21 cellular contexts compared by ENCODE assay signal in the genomic region with DNA sequence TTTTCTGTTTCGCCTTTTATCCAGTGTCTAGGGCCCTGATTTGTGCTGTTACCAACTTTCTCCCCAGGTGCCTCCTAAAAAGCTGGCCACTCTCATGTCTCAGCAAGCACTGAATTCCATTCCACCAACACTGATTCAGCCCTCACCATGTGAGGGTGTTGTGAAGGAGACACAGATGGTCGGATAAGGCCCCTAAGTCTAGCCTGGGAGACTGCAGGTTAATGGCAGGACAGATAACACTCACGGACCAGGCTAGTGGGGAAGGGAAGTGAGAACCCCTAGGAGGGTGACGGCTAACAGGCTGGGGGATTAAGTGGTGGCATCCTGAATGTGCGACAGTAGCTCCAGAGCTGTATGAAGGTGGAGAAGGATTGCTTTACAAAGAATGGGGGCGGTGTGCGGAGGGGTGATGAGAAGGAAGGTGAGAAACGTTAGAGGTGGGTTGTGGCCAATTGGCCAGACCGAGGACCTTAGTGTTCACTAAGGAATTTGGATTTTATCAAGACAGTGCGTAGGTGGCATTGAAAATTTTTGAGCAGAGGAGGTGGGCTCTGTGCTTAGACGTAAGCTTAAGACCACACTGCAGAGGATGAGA. TPM values are rescaled to one million over a fixed set of nuclear protein-coding genes. Genes with fewer than 3 reads are reported as not detected.
DNase-seq lines count a peak whose midpoint lies in the region; ATAC-seq, FAIRE-seq and TF ChIP-seq lines count a peak whose summit lies in the region.
"Had no signal": no experiment of that assay in that cellular context is flagged by ENCODE, and none has a peak within 500 bp of the region (broad histone marks: within the 10 kb centered on the region; RNA-seq: fewer than 3 reads in every experiment).

No MANE protein-coding gene starts in this region.

- H3K27ac ChIP-seq in WERI-Rb-1 = peak overlapping the region; percentile 97
- no peak overlapping the region for H3K27ac ChIP-seq in trophoblast cell (ENCODE audit: low read depth, low read length)
- no peak overlapping the region for H3K27ac ChIP-seq in small intestine (ENCODE audit: low read depth in 1 of 2, low read length in 1 of 2)
- H3K27ac ChIP-seq: KMS-11, left ventricle myocardium inferior, parathyroid adenoma, suprapubic skin had no signal

- no peak overlapping the region for H3K18ac ChIP-seq in trophoblast cell (ENCODE audit: low read length)

- FAIRE-seq in GM12891 (lab: Jason Lieb, UNC) (no peak), small intestine (lab: Jason Lieb, UNC) (no peak)
- FAIRE-seq: endothelial cell of umbilical vein had no signal

- no peak overlapping the region for H3K14ac ChIP-seq in trophoblast cell (ENCODE audit: low read length)

- no peak overlapping the region for H3K23ac ChIP-seq in trophoblast cell (ENCODE audit: low read length)

- H3K4ac ChIP-seq in trophoblast cell (ENCODE audit: low read depth, low read length) = no peak overlapping the region

- no peak for TF ChIP-seq POLR2A in GM12891 (IDR thresholded peaks at IDR 0.05; ENCODE audit: low read depth, low read length)

- H3K79me2 ChIP-seq in trophoblast cell (ENCODE audit: control insufficient read depth, insufficient read depth, low read length, poor library complexity) = peaks cover 13% of the 10 kb centered on the region
- H3K79me2 ChIP-seq: parathyroid adenoma had no signal

- DNase-seq in GM12891 (ENCODE audit: insufficient read length, low spot score) (no peak), WERI-Rb-1 (peak; percentile 86), epithelial cell of esophagus (ENCODE audit: low read depth) (peak; percentile 78), trophoblast cell (peak; percentile 73 to 81), NCI-H526 (lab: John Stamatoyannopoulos, UW) (no peak), NCI-H1694 (lab: John Stamatoyannopoulos, UW) (no peak), small intestine (no peak)
- DNase-seq: activated CD4-positive, alpha-beta T cell treated with anti-CD3 and anti-CD28 coated beads, Interleukin-2, amount 10 ng/mL, durations not matched to agents 24 days and 14 days; activated CD8-positive, alpha-beta memory T cell treated with anti-CD3 and anti-CD28 coated beads, Interleukin-2, amount 50 U/mL, for 48 hours; AML-193; anterior cingulate cortex; cortex of kidney; left ventricle myocardium inferior; NCI-H1417 treated with DMSO at 0.1 percent for 48 hours; NCI-H774; stimulated activated CD4-positive, alpha-beta T cell treated with anti-CD3 and anti-CD28 coated beads, Interleukin-4, amount 100 ng/mL, for 24 hours had no signal

- no peak for ATAC-seq in GM19463 (IDR thresholded peaks at IDR 0.05; ENCODE audit: unreplicated experiment)

- H4K91ac ChIP-seq in trophoblast cell (ENCODE audit: low read depth, low read length) = no peak overlapping the region

- H2BK12ac ChIP-seq in trophoblast cell (ENCODE audit: low read length) = no peak overlapping the region

- H3K79me1 ChIP-seq in trophoblast cell (ENCODE audit: low read length) = peaks cover 19% of the 10 kb centered on the region

- TF ChIP-seq CTCF in WERI-Rb-1 (IDR thresholded peaks at IDR 0.05; ENCODE audit: low read depth, low read length) (no peak), epithelial cell of esophagus (IDR thresholded peaks at IDR 0.05; ENCODE audit: insufficient read depth, low read depth, low read length, missing control alignments) (no peak)

- H3K4me3 ChIP-seq in WERI-Rb-1 (ENCODE audit: low read depth, low read length) (no peak overlapping the region; the same call in 1 of the 2 replicates), epithelial cell of esophagus (ENCODE audit: low read length) (no peak overlapping the region), trophoblast cell (ENCODE audit: low read depth, low read length) (no peak overlapping the region), small intestine (ENCODE audit: low read depth in 1 of 2, low read length in 2 of 2) (no peak overlapping the region)
- H3K4me3 ChIP-seq: left ventricle myocardium inferior, suprapubic skin had no signal

- H2BK5ac ChIP-seq in trophoblast cell (ENCODE audit: low read depth, low read length, poor library complexity) = no peak overlapping the region

- H3K4me2 ChIP-seq in trophoblast cell (ENCODE audit: low read length) = peak overlapping the region; percentile 33
- H3K4me2 ChIP-seq: KMS-11 had no signal

- H3K36me3 ChIP-seq in WERI-Rb-1 = no peaks in the 10 kb centered on the region
- H3K36me3 ChIP-seq in trophoblast cell (ENCODE audit: control insufficient read depth in 1 of 2, insufficient read depth in 2 of 2, low read length in 2 of 2) = no peaks in the 10 kb centered on the region
- no peaks in the 10 kb centered on the region for H3K36me3 ChIP-seq in small intestine (ENCODE audit: control insufficient read depth in 2 of 2, insufficient read depth in 2 of 2, low read length in 2 of 2)
- H3K36me3 ChIP-seq: left ventricle myocardium inferior, suprapubic skin had no signal

- H2AK5ac ChIP-seq in trophoblast cell (ENCODE audit: low read length) = no peak overlapping the region

- no peak overlapping the region for H4K12ac ChIP-seq in trophoblast cell (ENCODE audit: low read depth, low read length)

- H2BK120ac ChIP-seq in trophoblast cell (ENCODE audit: insufficient read depth, low read length, poor library complexity) = no peak overlapping the region

- no peak overlapping the region for H4K8ac ChIP-seq in trophoblast cell (ENCODE audit: low read depth, low read length)

- H3K4me1 ChIP-seq in trophoblast cell (ENCODE audit: control insufficient read depth in 1 of 2, insufficient read depth in 2 of 2, low read length in 2 of 2) = peaks cover 6 to 20% of the 10 kb centered on the region in 2 experiments
- H3K4me1 ChIP-seq in small intestine (ENCODE audit: control insufficient read depth in 2 of 2, insufficient read depth in 1 of 2, low read depth in 1 of 2, low read length in 1 of 2) = peaks cover 0 to 3% of the 10 kb centered on the region in 2 donors
- H3K4me1 ChIP-seq: parathyroid adenoma had no signal

- H3K9ac ChIP-seq in trophoblast cell (ENCODE audit: low read length) = no peak overlapping the region
- H3K9ac ChIP-seq: KMS-11, parathyroid adenoma had no signal

- no CpG with 5 or more reads among the region's 11 CpGs for WGBS in trophoblast cell (ENCODE audit: extremely low coverage, insufficient coverage, insufficient read length)
- WGBS in small intestine, 3 donors = 80 to 86% (median 85%) methylated on average over 11 of the region's 11 CpGs

- H3K27me3 ChIP-seq in WERI-Rb-1 (ENCODE audit: insufficient read depth, low read depth, severe bottlenecking) (no peaks in the 10 kb centered on the region), trophoblast cell (ENCODE audit: insufficient read depth, low read length) (no peaks in the 10 kb centered on the region), small intestine (ENCODE audit: control insufficient read depth in 2 of 2, insufficient read depth in 2 of 2, low read length in 2 of 2) (no peaks in the 10 kb centered on the region)
- H3K27me3 ChIP-seq: suprapubic skin had no signal

- no peak overlapping the region for H2AFZ ChIP-seq in trophoblast cell (ENCODE audit: insufficient read depth, low read length, poor library complexity)
- H2AFZ ChIP-seq: parathyroid adenoma had no signal

- no peaks in the 10 kb centered on the region for H3K9me3 ChIP-seq in WERI-Rb-1 (ENCODE audit: severe bottlenecking)
- H3K9me3 ChIP-seq in trophoblast cell (ENCODE audit: insufficient read depth, low read depth, low read length) = no peaks in the 10 kb centered on the region
- H3K9me3 ChIP-seq in small intestine (ENCODE audit: control insufficient read depth, low read depth) = no peaks in the 10 kb centered on the region
- H3K9me3 ChIP-seq: left ventricle myocardium inferior, suprapubic skin had no signal

TF ChIP-seq in GM12891, 5 proteins besides CTCF, POLR2A, EP300 and RAD21:
- TF ChIP-seq SPI1 (IDR thresholded peaks at IDR 0.05; ENCODE audit: low read depth, low read length) = peak; percentile 50
- no peak for TF ChIP-seq POLR2AphosphoS5 (IDR thresholded peaks at IDR 0.05; ENCODE audit: low read depth, low read length)

RNA-seq across cellular contexts. Expression of a gene that starts 3.8 kb away (rescaled TPM):
- polyA plus RNA-seq in GM12891 (2012; ENCODE audit: low read depth, missing spikeins) = 60.6 TPM
- polyA plus RNA-seq in trophoblast cell (2013) = 157 and 165 TPM in 2 replicates
- 10 to 100 TPM in 2 of 3 donors, 1 to 10 TPM in 1; 8.3 to 36.2 (median 11.8) TPM for polyA plus RNA-seq in small intestine

Comparison
In these comparisons a context has a peak if more than half of its experiments do, and no peak if none do; other contexts are left out.
1. DNase-seq: peak in WERI-Rb-1 (single experiment), epithelial cell of esophagus (single experiment) and trophoblast cell (2 of 2); none in GM12891 (single experiment), NCI-H526 (0 of 2), NCI-H1694 (single experiment) and small intestine (single experiment).